In genomic region chr11:1660025-1660867, GRCh38 we compare ENCODE assay signal across 1 cellular context.
A peak's percentile ranks its signal among the peaks of the same experiment; 100 is the strongest.
TF ChIP-seq lines count a peak whose summit lies in the region.

No MANE protein-coding gene starts in this region.

TF ChIP-seq in HepG2, 621 proteins besides CTCF, POLR2A, EP300 and RAD21 (continued from another document and continues in another):
- TF ChIP-seq, protein P1, sequence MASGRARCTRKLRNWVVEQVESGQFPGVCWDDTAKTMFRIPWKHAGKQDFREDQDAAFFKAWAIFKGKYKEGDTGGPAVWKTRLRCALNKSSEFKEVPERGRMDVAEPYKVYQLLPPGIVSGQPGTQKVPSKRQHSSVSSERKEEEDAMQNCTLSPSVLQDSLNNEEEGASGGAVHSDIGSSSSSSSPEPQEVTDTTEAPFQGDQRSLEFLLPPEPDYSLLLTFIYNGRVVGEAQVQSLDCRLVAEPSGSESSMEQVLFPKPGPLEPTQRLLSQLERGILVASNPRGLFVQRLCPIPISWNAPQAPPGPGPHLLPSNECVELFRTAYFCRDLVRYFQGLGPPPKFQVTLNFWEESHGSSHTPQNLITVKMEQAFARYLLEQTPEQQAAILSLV (CRISPR knock-in tag; IDR thresholded peaks at IDR 0.05; ENCODE audit: borderline replicate concordance) = no peak
- TF ChIP-seq ZNF207 (IDR thresholded peaks at IDR 0.05; ENCODE audit: borderline replicate concordance) (no peak), AGO2 (optimal IDR thresholded peaks at IDR 0.05; ENCODE audit: low read depth, low read length) (no peak), ZNF382 (CRISPR knock-in tag; IDR thresholded peaks at IDR 0.05; ENCODE audit: borderline replicate concordance) (no peak), ZNF143 (CRISPR knock-in tag; IDR thresholded peaks at IDR 0.05) (no peak), ZNF607 (CRISPR knock-in tag; IDR thresholded peaks at IDR 0.05; ENCODE audit: borderline replicate concordance) (no peak), KDM1A (CRISPR knock-in tag; IDR thresholded peaks at IDR 0.05) (no peak), ZNF7 (CRISPR knock-in tag; IDR thresholded peaks at IDR 0.05) (no peak), ZBTB7A (CRISPR knock-in tag; IDR thresholded peaks at IDR 0.05) (no peak), ZSCAN9 (CRISPR knock-in tag; IDR thresholded peaks at IDR 0.05; ENCODE audit: borderline replicate concordance) (no peak), KLF6 (CRISPR knock-in tag; IDR thresholded peaks at IDR 0.05) (no peak), ZNF878 (CRISPR knock-in tag; IDR thresholded peaks at IDR 0.05) (no peak), ZNF780A (CRISPR knock-in tag; IDR thresholded peaks at IDR 0.05) (no peak), MEIS1 (CRISPR knock-in tag; IDR thresholded peaks at IDR 0.05; ENCODE audit: borderline replicate concordance) (0 out of 2 replicates have a peak, but pooled peaks have one; percentile 19), YEATS4 (CRISPR knock-in tag; IDR thresholded peaks at IDR 0.05; ENCODE audit: borderline replicate concordance) (no peak), RBAK (CRISPR knock-in tag; IDR thresholded peaks at IDR 0.05) (no peak), ZSCAN31 (CRISPR knock-in tag; IDR thresholded peaks at IDR 0.05; ENCODE audit: low read depth) (no peak), CSRNP2 (CRISPR knock-in tag; conservative IDR thresholded peaks at IDR 0.05; ENCODE audit: low read depth) (no peak), MED8 (CRISPR knock-in tag; IDR thresholded peaks at IDR 0.05; ENCODE audit: insufficient replicate concordance) (peak; percentile 29), IRX3 (CRISPR knock-in tag; IDR thresholded peaks at IDR 0.05; ENCODE audit: borderline replicate concordance, low read depth) (no peak), ZNF670 (CRISPR knock-in tag; IDR thresholded peaks at IDR 0.05; ENCODE audit: borderline replicate concordance) (no peak), ZNF501 (CRISPR knock-in tag; IDR thresholded peaks at IDR 0.05) (no peak), SOX6 (IDR thresholded peaks at IDR 0.05) (no peak), SOX6 (CRISPR knock-in tag; IDR thresholded peaks at IDR 0.05) (peak; percentile 26; the same call in 1 of the 2 replicates), PRDM10 (CRISPR knock-in tag; IDR thresholded peaks at IDR 0.05; ENCODE audit: low read depth) (no peak), RAD51 (IDR thresholded peaks at IDR 0.05; ENCODE audit: borderline replicate concordance) (no peak), HIVEP1 (CRISPR knock-in tag; IDR thresholded peaks at IDR 0.05) (0 out of 2 replicates have a peak, but pooled peaks have one; percentile 57), ZNF446 (CRISPR knock-in tag; IDR thresholded peaks at IDR 0.05) (peak; percentile 62; the same call in 1 of the 2 replicates), RFX1 (IDR thresholded peaks at IDR 0.05) (no peak), CBFB (CRISPR knock-in tag; IDR thresholded peaks at IDR 0.05) (no peak), TBL1XR1 (IDR thresholded peaks at IDR 0.05; ENCODE audit: borderline replicate concordance, low read length, partially characterized antibody) (no peak), GTF2F1 (IDR thresholded peaks at IDR 0.05; ENCODE audit: low read length) (no peak), NR2F2 (IDR thresholded peaks at IDR 0.05; ENCODE audit: borderline replicate concordance, low read depth) (no peak), NFYC (CRISPR knock-in tag; IDR thresholded peaks at IDR 0.05) (no peak), HMGA1 (CRISPR knock-in tag; conservative IDR thresholded peaks at IDR 0.05) (no peak), SMC3 (IDR thresholded peaks at IDR 0.05; ENCODE audit: low read length) (no peak), ZFP62 (CRISPR knock-in tag; IDR thresholded peaks at IDR 0.05) (no peak), PAX8 (CRISPR knock-in tag; IDR thresholded peaks at IDR 0.05; ENCODE audit: borderline replicate concordance) (no peak), ZNF800 (CRISPR knock-in tag; IDR thresholded peaks at IDR 0.05) (no peak)
- TF ChIP-seq, protein P2, sequence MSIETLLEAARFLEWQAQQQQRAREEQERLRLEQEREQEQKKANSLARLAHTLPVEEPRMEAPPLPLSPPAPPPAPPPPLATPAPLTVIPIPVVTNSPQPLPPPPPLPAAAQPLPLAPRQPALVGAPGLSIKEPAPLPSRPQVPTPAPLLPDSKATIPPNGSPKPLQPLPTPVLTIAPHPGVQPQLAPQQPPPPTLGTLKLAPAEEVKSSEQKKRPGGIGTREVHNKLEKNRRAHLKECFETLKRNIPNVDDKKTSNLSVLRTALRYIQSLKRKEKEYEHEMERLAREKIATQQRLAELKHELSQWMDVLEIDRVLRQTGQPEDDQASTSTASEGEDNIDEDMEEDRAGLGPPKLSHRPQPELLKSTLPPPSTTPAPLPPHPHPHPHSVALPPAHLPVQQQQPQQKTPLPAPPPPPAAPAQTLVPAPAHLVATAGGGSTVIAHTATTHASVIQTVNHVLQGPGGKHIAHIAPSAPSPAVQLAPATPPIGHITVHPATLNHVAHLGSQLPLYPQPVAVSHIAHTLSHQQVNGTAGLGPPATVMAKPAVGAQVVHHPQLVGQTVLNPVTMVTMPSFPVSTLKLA (IDR thresholded peaks at IDR 0.05) = no peak
- TF ChIP-seq, protein P3, sequence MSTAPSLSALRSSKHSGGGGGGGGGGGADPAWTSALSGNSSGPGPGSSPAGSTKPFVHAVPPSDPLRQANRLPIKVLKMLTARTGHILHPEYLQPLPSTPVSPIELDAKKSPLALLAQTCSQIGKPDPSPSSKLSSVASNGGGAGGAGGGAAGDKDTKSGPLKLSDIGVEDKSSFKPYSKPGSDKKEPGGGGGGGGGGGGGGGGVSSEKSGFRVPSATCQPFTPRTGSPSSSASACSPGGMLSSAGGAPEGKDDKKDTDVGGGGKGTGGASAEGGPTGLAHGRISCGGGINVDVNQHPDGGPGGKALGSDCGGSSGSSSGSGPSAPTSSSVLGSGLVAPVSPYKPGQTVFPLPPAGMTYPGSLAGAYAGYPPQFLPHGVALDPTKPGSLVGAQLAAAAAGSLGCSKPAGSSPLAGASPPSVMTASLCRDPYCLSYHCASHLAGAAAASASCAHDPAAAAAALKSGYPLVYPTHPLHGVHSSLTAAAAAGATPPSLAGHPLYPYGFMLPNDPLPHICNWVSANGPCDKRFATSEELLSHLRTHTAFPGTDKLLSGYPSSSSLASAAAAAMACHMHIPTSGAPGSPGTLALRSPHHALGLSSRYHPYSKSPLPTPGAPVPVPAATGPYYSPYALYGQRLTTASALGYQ (CRISPR knock-in tag; IDR thresholded peaks at IDR 0.05) = no peak
- TF ChIP-seq, protein P4, sequence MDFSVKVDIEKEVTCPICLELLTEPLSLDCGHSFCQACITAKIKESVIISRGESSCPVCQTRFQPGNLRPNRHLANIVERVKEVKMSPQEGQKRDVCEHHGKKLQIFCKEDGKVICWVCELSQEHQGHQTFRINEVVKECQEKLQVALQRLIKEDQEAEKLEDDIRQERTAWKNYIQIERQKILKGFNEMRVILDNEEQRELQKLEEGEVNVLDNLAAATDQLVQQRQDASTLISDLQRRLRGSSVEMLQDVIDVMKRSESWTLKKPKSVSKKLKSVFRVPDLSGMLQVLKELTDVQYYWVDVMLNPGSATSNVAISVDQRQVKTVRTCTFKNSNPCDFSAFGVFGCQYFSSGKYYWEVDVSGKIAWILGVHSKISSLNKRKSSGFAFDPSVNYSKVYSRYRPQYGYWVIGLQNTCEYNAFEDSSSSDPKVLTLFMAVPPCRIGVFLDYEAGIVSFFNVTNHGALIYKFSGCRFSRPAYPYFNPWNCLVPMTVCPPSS (IDR thresholded peaks at IDR 0.05) = no peak
- TF ChIP-seq, protein P5, sequence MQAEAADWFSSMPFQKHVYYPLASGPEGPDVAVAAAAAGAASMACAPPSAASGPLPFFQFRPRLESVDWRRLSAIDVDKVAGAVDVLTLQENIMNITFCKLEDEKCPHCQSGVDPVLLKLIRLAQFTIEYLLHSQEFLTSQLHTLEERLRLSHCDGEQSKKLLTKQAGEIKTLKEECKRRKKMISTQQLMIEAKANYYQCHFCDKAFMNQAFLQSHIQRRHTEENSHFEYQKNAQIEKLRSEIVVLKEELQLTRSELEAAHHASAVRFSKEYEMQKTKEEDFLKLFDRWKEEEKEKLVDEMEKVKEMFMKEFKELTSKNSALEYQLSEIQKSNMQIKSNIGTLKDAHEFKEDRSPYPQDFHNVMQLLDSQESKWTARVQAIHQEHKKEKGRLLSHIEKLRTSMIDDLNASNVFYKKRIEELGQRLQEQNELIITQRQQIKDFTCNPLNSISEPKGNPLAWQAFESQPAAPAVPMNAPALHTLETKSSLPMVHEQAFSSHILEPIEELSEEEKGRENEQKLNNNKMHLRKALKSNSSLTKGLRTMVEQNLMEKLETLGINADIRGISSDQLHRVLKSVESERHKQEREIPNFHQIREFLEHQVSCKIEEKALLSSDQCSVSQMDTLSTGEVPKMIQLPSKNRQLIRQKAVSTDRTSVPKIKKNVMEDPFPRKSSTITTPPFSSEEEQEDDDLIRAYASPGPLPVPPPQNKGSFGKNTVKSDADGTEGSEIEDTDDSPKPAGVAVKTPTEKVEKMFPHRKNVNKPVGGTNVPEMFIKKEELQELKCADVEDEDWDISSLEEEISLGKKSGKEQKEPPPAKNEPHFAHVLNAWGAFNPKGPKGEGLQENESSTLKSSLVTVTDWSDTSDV (CRISPR knock-in tag; IDR thresholded peaks at IDR 0.05) = no peak
- TF ChIP-seq, protein P6, sequence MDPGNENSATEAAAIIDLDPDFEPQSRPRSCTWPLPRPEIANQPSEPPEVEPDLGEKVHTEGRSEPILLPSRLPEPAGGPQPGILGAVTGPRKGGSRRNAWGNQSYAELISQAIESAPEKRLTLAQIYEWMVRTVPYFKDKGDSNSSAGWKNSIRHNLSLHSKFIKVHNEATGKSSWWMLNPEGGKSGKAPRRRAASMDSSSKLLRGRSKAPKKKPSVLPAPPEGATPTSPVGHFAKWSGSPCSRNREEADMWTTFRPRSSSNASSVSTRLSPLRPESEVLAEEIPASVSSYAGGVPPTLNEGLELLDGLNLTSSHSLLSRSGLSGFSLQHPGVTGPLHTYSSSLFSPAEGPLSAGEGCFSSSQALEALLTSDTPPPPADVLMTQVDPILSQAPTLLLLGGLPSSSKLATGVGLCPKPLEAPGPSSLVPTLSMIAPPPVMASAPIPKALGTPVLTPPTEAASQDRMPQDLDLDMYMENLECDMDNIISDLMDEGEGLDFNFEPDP (CRISPR knock-in tag; conservative IDR thresholded peaks at IDR 0.05) = no peak
- TF ChIP-seq, protein P7, sequence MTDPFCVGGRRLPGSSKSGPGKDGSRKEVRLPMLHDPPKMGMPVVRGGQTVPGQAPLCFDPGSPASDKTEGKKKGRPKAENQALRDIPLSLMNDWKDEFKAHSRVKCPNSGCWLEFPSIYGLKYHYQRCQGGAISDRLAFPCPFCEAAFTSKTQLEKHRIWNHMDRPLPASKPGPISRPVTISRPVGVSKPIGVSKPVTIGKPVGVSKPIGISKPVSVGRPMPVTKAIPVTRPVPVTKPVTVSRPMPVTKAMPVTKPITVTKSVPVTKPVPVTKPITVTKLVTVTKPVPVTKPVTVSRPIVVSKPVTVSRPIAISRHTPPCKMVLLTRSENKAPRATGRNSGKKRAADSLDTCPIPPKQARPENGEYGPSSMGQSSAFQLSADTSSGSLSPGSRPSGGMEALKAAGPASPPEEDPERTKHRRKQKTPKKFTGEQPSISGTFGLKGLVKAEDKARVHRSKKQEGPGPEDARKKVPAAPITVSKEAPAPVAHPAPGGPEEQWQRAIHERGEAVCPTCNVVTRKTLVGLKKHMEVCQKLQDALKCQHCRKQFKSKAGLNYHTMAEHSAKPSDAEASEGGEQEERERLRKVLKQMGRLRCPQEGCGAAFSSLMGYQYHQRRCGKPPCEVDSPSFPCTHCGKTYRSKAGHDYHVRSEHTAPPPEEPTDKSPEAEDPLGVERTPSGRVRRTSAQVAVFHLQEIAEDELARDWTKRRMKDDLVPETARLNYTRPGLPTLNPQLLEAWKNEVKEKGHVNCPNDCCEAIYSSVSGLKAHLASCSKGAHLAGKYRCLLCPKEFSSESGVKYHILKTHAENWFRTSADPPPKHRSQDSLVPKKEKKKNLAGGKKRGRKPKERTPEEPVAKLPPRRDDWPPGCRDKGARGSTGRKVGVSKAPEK (CRISPR knock-in tag; IDR thresholded peaks at IDR 0.05; ENCODE audit: borderline replicate concordance) = no peak
